ENCODE assay signal across 19 cellular contexts in genomic region chr21:28266061-28266460, GRCh38.
DNase-seq lines count a peak whose midpoint lies in the region; ATAC-seq, FAIRE-seq and TF ChIP-seq lines count a peak whose summit lies in the region.
"Had no signal": no experiment of that assay in that cellular context is flagged by ENCODE, and none has a peak within 500 bp of the region (broad histone marks: within the 10 kb centered on the region; RNA-seq: fewer than 3 reads in every experiment).

No MANE protein-coding gene starts in this region.

- H3F3A ChIP-seq in smooth muscle cell (ENCODE audit: low read depth): peaks cover 4% of the 10 kb centered on the region

- intact Hi-C loops in HepG2 (cut with micrococcal nuclease; ENCODE audit: unreplicated experiment): no loop called here
- intact Hi-C loops in right lobe of liver (cut with DNase I): no loop called here

- H3K9ac ChIP-seq in HepG2 (ENCODE audit: insufficient read depth, low read depth, low read length): no peak overlapping the region
- H3K9ac ChIP-seq in H1 (replicated peaks in 1 of 4; ENCODE audit: extremely low read depth in 1 of 4, low read depth in 3 of 4, low read length in 3 of 4): no peak overlapping the region
- no peak overlapping the region for H3K9ac ChIP-seq in smooth muscle cell (ENCODE audit: low read depth)
- H3K9ac ChIP-seq: BLaER1 had no signal

- no peak overlapping the region for H3K23ac ChIP-seq in H1 (ENCODE audit: insufficient read length)

- TF ChIP-seq POLR2A in HepG2 (IDR thresholded peaks at IDR 0.05; ENCODE audit: insufficient read depth in 1 of 2, low read depth in 2 of 2, low read length in 2 of 2) (no peak), right lobe of liver (IDR thresholded peaks at IDR 0.05) (no peak), H1 (IDR thresholded peaks at IDR 0.05; ENCODE audit: control extremely low read depth in 1 of 2, low read depth in 2 of 2, low read length in 2 of 2) (no peak), suprapubic skin (IDR thresholded peaks at IDR 0.05) (no peak)

- H3K27me3 ChIP-seq in HepG2 (ENCODE audit: control insufficient read depth in 1 of 2, insufficient read depth in 2 of 2, low read length in 2 of 2): no peaks in the 10 kb centered on the region
- H3K27me3 ChIP-seq in right lobe of liver: no peaks in the 10 kb centered on the region
- no peaks in the 10 kb centered on the region for H3K27me3 ChIP-seq in H1 (replicated peaks in 1 of 4; ENCODE audit: control insufficient read depth in 3 of 4, extremely low read depth in 1 of 4, insufficient read depth in 3 of 4, low read length in 3 of 4)
- no peaks in the 10 kb centered on the region for H3K27me3 ChIP-seq in smooth muscle cell (ENCODE audit: low read depth)
- H3K27me3 ChIP-seq in suprapubic skin: no peaks in the 10 kb centered on the region
- H3K27me3 ChIP-seq: BLaER1 had no signal

- CTCF ChIA-PET in HepG2 (lab: Yijun Ruan, JAX; ENCODE audit: low intra/inter-chr PET ratio, low total read pairs) (no interaction called here), H1 (lab: Charles Lee; ENCODE audit: partially characterized antibody) (no interaction called here)

- no peaks in the 10 kb centered on the region for H3K79me2 ChIP-seq in HepG2 (ENCODE audit: insufficient read depth, low read length)
- no peaks in the 10 kb centered on the region for H3K79me2 ChIP-seq in H1 (ENCODE audit: control insufficient read depth in 1 of 2, insufficient read depth in 2 of 2, low read length in 2 of 2)
- no peaks in the 10 kb centered on the region for H3K79me2 ChIP-seq in smooth muscle cell (ENCODE audit: low read depth)

- no peak overlapping the region for H2BK12ac ChIP-seq in H1 (ENCODE audit: low read depth, low read length)

- POLR2A ChIA-PET in HepG2 (lab: Yijun Ruan, JAX): no interaction called here
- POLR2A ChIA-PET in H1 (lab: Charles Lee; ENCODE audit: partially characterized antibody): no interaction called here

- no peak for TF ChIP-seq CTCF in HepG2 (CRISPR knock-in tag; IDR thresholded peaks at IDR 0.05)
- TF ChIP-seq CTCF in right lobe of liver (IDR thresholded peaks at IDR 0.05): no peak
- no peak for TF ChIP-seq CTCF in H1 (IDR thresholded peaks at IDR 0.05; ENCODE audit: control extremely low read depth in 1 of 3, insufficient read depth in 1 of 3, low read depth in 1 of 3, low read length in 3 of 3)
- TF ChIP-seq CTCF in smooth muscle cell (IDR thresholded peaks at IDR 0.05; ENCODE audit: borderline replicate concordance, insufficient read depth, poor library complexity, severe bottlenecking): no peak
- no peak for TF ChIP-seq CTCF in suprapubic skin (IDR thresholded peaks at IDR 0.05)

- WGBS in HepG2 (ENCODE audit: low lambda C conversion rate): 80% methylated on average over 1 of the region's 1 CpG
- WGBS in right lobe of liver (ENCODE audit: insufficient coverage, low coverage, low lambda C conversion rate, missing lambda C conversion rate): 93% methylated on average over 1 of the region's 1 CpG
- WGBS in H1 (ENCODE audit: extremely low coverage in 1 of 2, insufficient coverage in 1 of 2, insufficient read length in 1 of 2, insufficient replicate concordance in 2 of 2, low coverage in 1 of 2, low lambda C conversion rate in 2 of 2, missing lambda C conversion rate in 1 of 2), 2 experiments: 94% methylated on average over 1 of the region's 1 CpG; no CpG with 5 or more reads in 1 of the 2 experiments
- 94% methylated on average over 1 of the region's 1 CpG for WGBS in smooth muscle cell (ENCODE audit: low lambda C conversion rate)
- WGBS in suprapubic skin: 93% methylated on average over 1 of the region's 1 CpG

- H3K18ac ChIP-seq in H1 (ENCODE audit: extremely low read depth, low read length): no peak overlapping the region

- peak; percentile 88 for ATAC-seq in HepG2
- ATAC-seq in right lobe of liver: no peak
- ATAC-seq: CD8-positive, alpha-beta T cell had no signal

- H2AFZ ChIP-seq in HepG2 (ENCODE audit: low read length) (no peak overlapping the region), H1 (ENCODE audit: low read length) (no peak overlapping the region), smooth muscle cell (ENCODE audit: low read depth) (peak overlapping the region; percentile 31)

- H3K27ac ChIP-seq in HepG2 (ENCODE audit: extremely low read length, insufficient read depth, low read length): no peak overlapping the region
- no peak overlapping the region for H3K27ac ChIP-seq in right lobe of liver
- no peak overlapping the region for H3K27ac ChIP-seq in H1 (ENCODE audit: low read depth, low read length)
- H3K27ac ChIP-seq in smooth muscle cell (ENCODE audit: low read depth): peak overlapping the region; percentile 37
- no peak overlapping the region for H3K27ac ChIP-seq in suprapubic skin
- H3K27ac ChIP-seq: 22Rv1, BLaER1, C4-2B had no signal

- in situ Hi-C loops in HepG2 (cut with HindIII; ENCODE audit: extremely low pct_ligation_motif_present, low pct_unique_long_range_greater_than_20kb): no loop called here

- H3K4ac ChIP-seq in H1 (replicated peaks; ENCODE audit: insufficient read length, low read depth, low read length): no peak overlapping the region

- H3K23me2 ChIP-seq in H1 (ENCODE audit: low read depth, low read length): no peaks in the 10 kb centered on the region

- no peak for DNase-seq in HepG2 (ENCODE audit: low spot score)
- DNase-seq in right lobe of liver: no peak
- no peak for DNase-seq in H1 (ENCODE audit: low read depth in 1 of 2, low spot score in 2 of 2)
- DNase-seq in smooth muscle cell (lab: John Stamatoyannopoulos, UW; ENCODE audit: unreplicated experiment): no peak
- no peak for DNase-seq in activated naive CD4-positive, alpha-beta T cell treated with anti-CD3 and anti-CD28 coated beads, Interleukin-2, amount 50 U/mL, for 16 hours
- no peak for DNase-seq in suprapubic skin (ENCODE audit: low spot score in 2 of 2)
- DNase-seq: Caco-2; CD4-positive, CD25-positive, alpha-beta regulatory T cell; CD8-positive, alpha-beta T cell; DMS153; DND-41; GOT3; H7; HCEC 1CT had no signal

- H3K4me1 ChIP-seq in HepG2 (ENCODE audit: insufficient read depth, low read length): peaks cover 12% of the 10 kb centered on the region
- no peaks in the 10 kb centered on the region for H3K4me1 ChIP-seq in right lobe of liver
- no peaks in the 10 kb centered on the region for H3K4me1 ChIP-seq in H1 (replicated peaks in 1 of 4; ENCODE audit: control insufficient read depth in 3 of 4, insufficient read depth in 4 of 4, low read length in 3 of 4)
- peaks cover 5% of the 10 kb centered on the region for H3K4me1 ChIP-seq in smooth muscle cell (ENCODE audit: low read depth)
- H3K4me1 ChIP-seq in suprapubic skin: no peaks in the 10 kb centered on the region
- H3K4me1 ChIP-seq: BLaER1, Caco-2 had no signal

- H4K20me1 ChIP-seq in HepG2 (ENCODE audit: insufficient read depth, low read length) (no peaks in the 10 kb centered on the region), H1 (replicated peaks in 1 of 2; ENCODE audit: control insufficient read depth in 1 of 2, insufficient read depth in 2 of 2, low read length in 2 of 2) (no peaks in the 10 kb centered on the region), smooth muscle cell (ENCODE audit: low read depth) (no peaks in the 10 kb centered on the region)
- H4K20me1 ChIP-seq: BLaER1 had no signal

- no peak overlapping the region for H2BK5ac ChIP-seq in H1 (ENCODE audit: low read depth, low read length)

- no TSS peak for BruUV-seq in HepG2 (replicated peaks; lab: Mats Ljungman, UMichigan)

- no peak for TF ChIP-seq RAD21 in HepG2 (CRISPR knock-in tag; IDR thresholded peaks at IDR 0.05)
- TF ChIP-seq RAD21 in H1 (IDR thresholded peaks at IDR 0.05 in 1 of 2, conservative IDR thresholded peaks at IDR 0.05 in 1 of 2; ENCODE audit: low read depth in 2 of 2, low read length in 2 of 2): no peak

- H3K4me2 ChIP-seq in HepG2 (ENCODE audit: low read depth, low read length) (no peak overlapping the region), H1 (ENCODE audit: insufficient read depth in 1 of 2, low read depth in 2 of 2, low read length in 2 of 2) (no peak overlapping the region), smooth muscle cell (no peak overlapping the region)
- H3K4me2 ChIP-seq: BLaER1 had no signal

- no peak overlapping the region for H2AK5ac ChIP-seq in H1 (ENCODE audit: low read depth, low read length)

- peaks cover 69% of the 10 kb centered on the region for H3K9me3 ChIP-seq in HepG2 (ENCODE audit: low read length)
- H3K9me3 ChIP-seq in right lobe of liver: no peaks in the 10 kb centered on the region
- no peaks in the 10 kb centered on the region for H3K9me3 ChIP-seq in H1 (ENCODE audit: insufficient read depth in 2 of 2, low read depth in 1 of 2, low read length in 1 of 2)
- H3K9me3 ChIP-seq in smooth muscle cell (replicated peaks; ENCODE audit: low read depth): no peaks in the 10 kb centered on the region
- no peaks in the 10 kb centered on the region for H3K9me3 ChIP-seq in suprapubic skin
- H3K9me3 ChIP-seq: BLaER1, Caco-2 had no signal

- H3K14ac ChIP-seq in H1 (ENCODE audit: insufficient read length): no peak overlapping the region

- H2BK20ac ChIP-seq in H1 (ENCODE audit: low read length): no peak overlapping the region

- H2BK120ac ChIP-seq in H1 (replicated peaks; ENCODE audit: low read depth, low read length): no peak overlapping the region

- H3K36me3 ChIP-seq in HepG2 (replicated peaks in 1 of 2; ENCODE audit: control insufficient read depth in 1 of 2, insufficient read depth in 2 of 2, low read length in 2 of 2) (no peaks in the 10 kb centered on the region), right lobe of liver (no peaks in the 10 kb centered on the region), H1 (ENCODE audit: control insufficient read depth in 2 of 4, insufficient read depth in 4 of 4, low read length in 3 of 4) (no peaks in the 10 kb centered on the region), smooth muscle cell (ENCODE audit: low read depth) (no peaks in the 10 kb centered on the region), suprapubic skin (no peaks in the 10 kb centered on the region)
- H3K36me3 ChIP-seq: BLaER1 had no signal

- no peak overlapping the region for H4K8ac ChIP-seq in H1 (ENCODE audit: extremely low read depth, insufficient read depth, low read length)

- H2BK15ac ChIP-seq in H1 (ENCODE audit: low read length): no peak overlapping the region

- no peaks in the 10 kb centered on the region for H3K79me1 ChIP-seq in H1 (ENCODE audit: low read depth, low read length)

- H4K5ac ChIP-seq in H1 (ENCODE audit: insufficient read length, low read depth, low read length): no peak overlapping the region

- H4K91ac ChIP-seq in H1 (replicated peaks; ENCODE audit: insufficient read length, low read length): no peak overlapping the region

- TF ChIP-seq EP300 in HepG2 (IDR thresholded peaks at IDR 0.05; ENCODE audit: low read depth in 2 of 2, low read length in 2 of 2) (no peak), HepG2 (CRISPR knock-in tag; IDR thresholded peaks at IDR 0.05; ENCODE audit: borderline replicate concordance) (no peak), H1 (IDR thresholded peaks at IDR 0.05; ENCODE audit: borderline replicate concordance in 1 of 2, low read depth in 2 of 2, low read length in 2 of 2) (no peak), suprapubic skin (IDR thresholded peaks at IDR 0.05) (no peak)

- FAIRE-seq in HepG2 (lab: Jason Lieb, UNC): no peak
- no peak for FAIRE-seq in H1 (lab: Jason Lieb, UNC)
- FAIRE-seq: A204.1, GM12892 had no signal

- no peak overlapping the region for H3K56ac ChIP-seq in H1 (replicated peaks; ENCODE audit: insufficient read length, low read depth, low read length)

- H3K4me3 ChIP-seq in HepG2 (replicated peaks in 1 of 3; ENCODE audit: insufficient read depth in 1 of 3, low read depth in 2 of 3, low read length in 3 of 3) (no peak overlapping the region), right lobe of liver (no peak overlapping the region), H1 (ENCODE audit: extremely low read depth in 1 of 4, insufficient read depth in 2 of 4, low read depth in 3 of 4, low read length in 4 of 4) (no peak overlapping the region), smooth muscle cell (no peak overlapping the region), suprapubic skin (no peak overlapping the region)
- H3K4me3 ChIP-seq: BLaER1 had no signal
